11 cellular contexts compared by ENCODE assay signal in the genomic region with DNA sequence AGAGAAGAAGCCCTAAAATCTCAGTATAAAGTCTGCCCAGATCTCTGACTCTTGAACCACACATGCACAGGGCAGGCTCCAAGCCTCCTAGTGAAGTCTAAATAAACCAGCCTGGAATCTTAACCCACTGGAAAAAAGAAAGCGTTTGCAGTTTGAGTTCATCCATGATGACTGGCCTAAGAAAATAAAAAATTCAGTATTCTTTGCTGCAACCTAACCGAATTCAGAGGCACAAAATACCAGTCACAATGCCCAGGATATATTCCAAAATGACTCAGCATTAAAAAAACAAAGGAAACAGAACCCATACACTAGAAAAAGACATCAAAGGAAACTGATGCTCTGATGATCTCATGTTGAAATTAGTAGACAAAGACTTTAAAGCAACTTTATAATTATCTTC.
DNase-seq lines count a peak whose midpoint lies in the region; ATAC-seq, FAIRE-seq and TF ChIP-seq lines count a peak whose summit lies in the region.
"Had no signal": no experiment of that assay in that cellular context is flagged by ENCODE, and none has a peak within 500 bp of the region (broad histone marks: within the 10 kb centered on the region; RNA-seq: fewer than 3 reads in every experiment).

No MANE protein-coding gene starts in this region.

- peaks cover 0 to 12% (median 0%) of the 10 kb centered on the region in 4 donors for H3K36me3 ChIP-seq in esophagus muscularis mucosa

- TF ChIP-seq POLR2A in H54 (IDR thresholded peaks at IDR 0.05; ENCODE audit: low read depth, low read length) (no peak), esophagus muscularis mucosa (IDR thresholded peaks at IDR 0.05; ENCODE audit: low read depth) (no peak)

- DNase-seq in H54 (ENCODE audit: insufficient read length, low spot score): no peak
- peak; percentile 43 for DNase-seq in amniotic epithelial cell (ENCODE audit: low read depth)
- peak; percentile 16 for DNase-seq in fibroblast of villous mesenchyme (ENCODE audit: low read depth)
- peak; percentile 53 for DNase-seq in smooth muscle cell of the brain vasculature (ENCODE audit: low read depth, low spot score)
- no peak for DNase-seq in esophagus muscularis mucosa (ENCODE audit: extremely low spot score)
- DNase-seq in NCI-H1694 (lab: John Stamatoyannopoulos, UW): no peak
- DNase-seq: NCI-H526; small intestine; stimulated activated naive CD8-positive, alpha-beta T cell treated with anti-CD3 and anti-CD28 coated beads, Interleukin-15, Interleukin-2, amounts not matched to agents 100 U/mL and 50 U/mL, for 24 hours had no signal

- 36% methylated on average over 2 of the region's 2 CpGs for WGBS in esophagus muscularis mucosa

- TF ChIP-seq EP300 in esophagus muscularis mucosa (IDR thresholded peaks at IDR 0.05): no peak

- no peak for TF ChIP-seq CTCF in fibroblast of villous mesenchyme (IDR thresholded peaks at IDR 0.05; ENCODE audit: insufficient read depth, low read depth, low read length)
- no peak for TF ChIP-seq CTCF in esophagus muscularis mucosa (IDR thresholded peaks at IDR 0.05)

- H3K4me3 ChIP-seq in fibroblast of villous mesenchyme (ENCODE audit: low read depth, low read length) (no peak overlapping the region), esophagus muscularis mucosa (no peak overlapping the region)

- no peak for ATAC-seq in HG03342 (IDR thresholded peaks at IDR 0.05; ENCODE audit: unreplicated experiment)
- ATAC-seq: stimulated activated naive CD8-positive, alpha-beta T cell treated with anti-CD3 and anti-CD28 coated beads, Interleukin-15, Interleukin-2, amounts not matched to agents 100 U/mL and 50 U/mL, for 24 hours had no signal

- FAIRE-seq in H54 (lab: Jason Lieb, UNC): peak; percentile 82
- FAIRE-seq: colon, small intestine had no signal

- H3K27me3 ChIP-seq in esophagus muscularis mucosa: no peaks in the 10 kb centered on the region

- intact Hi-C loops in esophagus muscularis mucosa (cut with DNase I): no loop called here

- peaks cover 0 to 18% (median 12%) of the 10 kb centered on the region in 4 donors for H3K4me1 ChIP-seq in esophagus muscularis mucosa

- peak overlapping the region in 1 of 4 donors; percentile 12 for H3K27ac ChIP-seq in esophagus muscularis mucosa (replicated peaks in 1 of 4)

- H3K9me3 ChIP-seq in esophagus muscularis mucosa: no peaks in the 10 kb centered on the region

Comparison
In these comparisons a context has a peak if more than half of its experiments do, and no peak if none do; other contexts are left out.
1. DNase-seq: peak in amniotic epithelial cell (single experiment), fibroblast of villous mesenchyme (single experiment) and smooth muscle cell of the brain vasculature (single experiment); none in H54 (single experiment), esophagus muscularis mucosa (single experiment) and NCI-H1694 (single experiment).